In genomic region chr1:198694542-198694941, GRCh38 we compare ENCODE assay signal across 27 cellular contexts. TPM values are rescaled to one million over a fixed set of nuclear protein-coding genes. Genes with fewer than 3 reads are reported as not detected.
DNase-seq lines count a peak whose midpoint lies in the region; ATAC-seq and TF ChIP-seq lines count a peak whose summit lies in the region.
"Had no signal": no experiment of that assay in that cellular context is flagged by ENCODE, and none has a peak within 500 bp of the region (broad histone marks: within the 10 kb centered on the region; RNA-seq: fewer than 3 reads in every experiment).

No MANE protein-coding gene starts in this region.

- TF ChIP-seq RAD21 in SK-N-SH (IDR thresholded peaks at IDR 0.05; ENCODE audit: low read length), result no peak

- H3F3A ChIP-seq in SU-DHL-6 (ENCODE audit: insufficient read depth) (peaks cover 48% of the 10 kb centered on the region), SK-N-SH (replicated peaks; ENCODE audit: insufficient read depth) (no peaks in the 10 kb centered on the region)

- H3K9me2 ChIP-seq in SU-DHL-6 (replicated peaks; ENCODE audit: insufficient read depth, low read length), result no peaks in the 10 kb centered on the region
- H3K9me2 ChIP-seq in SK-N-SH, result no peaks in the 10 kb centered on the region

- no peak for TF ChIP-seq CTCF in SU-DHL-6 (IDR thresholded peaks at IDR 0.05; ENCODE audit: insufficient read depth, low read length, poor library complexity, severe bottlenecking)
- TF ChIP-seq CTCF in SK-N-SH (IDR thresholded peaks at IDR 0.05), result no peak

- POLR2A ChIA-PET in SK-N-SH (lab: Yijun Ruan, JAX), result no interaction called here

- no peaks in the 10 kb centered on the region for H3K27me3 Mint-ChIP-seq in stimulated activated naive CD8-positive, alpha-beta T cell treated with anti-CD3 and anti-CD28 coated beads, Interleukin-15, Interleukin-2, amounts not matched to agents 100 ng/mL and 50 ng/mL, for 24 hours
- H3K27me3 Mint-ChIP-seq in stimulated activated naive CD8-positive, alpha-beta T cell treated with anti-CD3 and anti-CD28 coated beads, Interleukin-15, amount 100 ng/mL, for 72 hours, result no peaks in the 10 kb centered on the region

- H3K9me3 Mint-ChIP-seq in stimulated activated naive CD8-positive, alpha-beta T cell treated with anti-CD3 and anti-CD28 coated beads, Interleukin-15, Interleukin-2, amounts not matched to agents 100 ng/mL and 50 ng/mL, for 24 hours, result no peaks in the 10 kb centered on the region
- no peaks in the 10 kb centered on the region for H3K9me3 Mint-ChIP-seq in stimulated activated naive CD8-positive, alpha-beta T cell treated with anti-CD3 and anti-CD28 coated beads, Interleukin-15, amount 100 ng/mL, for 72 hours
- H3K9me3 Mint-ChIP-seq: HFFc6, neural crest cell had no signal

- H2AFZ ChIP-seq in SU-DHL-6 (ENCODE audit: low read depth, low read length, severe bottlenecking) (no peak overlapping the region), SK-N-SH (ENCODE audit: low read depth) (no peak overlapping the region)
- H2AFZ ChIP-seq: GM23248 had no signal

- H3K4me2 ChIP-seq in SU-DHL-6 (ENCODE audit: low read depth, low read length, poor library complexity, severe bottlenecking) (peak overlapping the region; percentile 49), SK-N-SH (no peak overlapping the region)
- H3K4me2 ChIP-seq: BLaER1 treated with 17β-estradiol and CSF1 and Interleukin-3, amounts not matched to agents 10 nM and 100 nM had no signal

- H3K36me3 ChIP-seq in SU-DHL-6 (ENCODE audit: low read length), result peaks cover 63% of the 10 kb centered on the region
- H3K36me3 ChIP-seq in effector memory CD4-positive, alpha-beta T cell (ENCODE audit: control insufficient read depth, insufficient read depth, low read length), result peaks cover 49% of the 10 kb centered on the region
- no peaks in the 10 kb centered on the region for H3K36me3 ChIP-seq in SK-N-SH (replicated peaks in 1 of 2; ENCODE audit: control insufficient read depth in 1 of 2, insufficient read depth in 2 of 2, low read length in 1 of 2)
- H3K36me3 ChIP-seq: lower lobe of right lung, Peyer's patch had no signal

- no peak for DNase-seq in stimulated activated naive CD8-positive, alpha-beta T cell treated with anti-CD3 and anti-CD28 coated beads, Interleukin-15, Interleukin-2, amounts not matched to agents 100 U/mL and 50 U/mL, for 24 hours
- DNase-seq in effector memory CD4-positive, alpha-beta T cell, result no peak
- DNase-seq in stimulated activated naive CD8-positive, alpha-beta T cell treated with anti-CD3 and anti-CD28 coated beads, Interleukin-15, amount 100 ng/mL, for 72 hours, result no peak
- no peak for DNase-seq in SK-N-SH
- DNase-seq: activated T-cell treated with anti-CD3 and anti-CD28 coated beads, Interleukin-2, amount 50 U/mL, for 48 hours; body of pancreas; GM23248; HFFc6; KG1; kidney glomerular epithelial cell; lower lobe of right lung; MM.1S; NCI-H2081; NCI-H2227 treated with DMSO at 0.1 percent for 48 hours; NCI-H526 treated with DMSO at 0.1 percent for 48 hours; Peyer's patch; posterior cingulate gyrus; right cardiac atrium; SHP77 treated with DMSO at 0.1 percent for 48 hours; stimulated activated CD4-positive, alpha-beta T cell treated with anti-CD3 and anti-CD28 coated beads, Interleukin-2, amount 100 ng/mL, for 48 hours; T-helper 1 cell had no signal

- H3K27me3 ChIP-seq in SU-DHL-6 (ENCODE audit: low read length) (no peaks in the 10 kb centered on the region), SK-N-SH (ENCODE audit: insufficient read depth) (no peaks in the 10 kb centered on the region)
- H3K27me3 ChIP-seq in effector memory CD4-positive, alpha-beta T cell (replicated peaks; ENCODE audit: control insufficient read depth, insufficient read depth, low read length, poor library complexity, severe bottlenecking), result no peaks in the 10 kb centered on the region
- H3K27me3 ChIP-seq: BLaER1 treated with 17β-estradiol and CSF1 and Interleukin-3, amounts not matched to agents 10 nM and 100 nM; body of pancreas; Peyer's patch had no signal

- CTCF ChIA-PET in SK-N-SH (lab: Yijun Ruan, JAX), result no interaction called here

- H3K27ac Mint-ChIP-seq in stimulated activated naive CD8-positive, alpha-beta T cell treated with anti-CD3 and anti-CD28 coated beads, Interleukin-15, Interleukin-2, amounts not matched to agents 100 ng/mL and 50 ng/mL, for 24 hours, result peak overlapping the region; percentile 87
- H3K27ac Mint-ChIP-seq in stimulated activated naive CD8-positive, alpha-beta T cell treated with anti-CD3 and anti-CD28 coated beads, Interleukin-15, amount 100 ng/mL, for 72 hours, result peak overlapping the region; percentile 13 to 67
- H3K27ac Mint-ChIP-seq: HFFc6 had no signal

- H3K4me3 ChIP-seq in SU-DHL-6 (ENCODE audit: insufficient read depth, low read length, poor library complexity, severe bottlenecking) (no peak overlapping the region), SK-N-SH (ENCODE audit: low read depth in 2 of 2, low read length in 1 of 2) (no peak overlapping the region)
- H3K4me3 ChIP-seq in effector memory CD4-positive, alpha-beta T cell (ENCODE audit: insufficient read depth, low read depth, low read length, poor library complexity, severe bottlenecking), result no peak overlapping the region
- H3K4me3 ChIP-seq: BLaER1 treated with 17β-estradiol and CSF1 and Interleukin-3, amounts not matched to agents 10 nM and 100 nM; body of pancreas; GM23248; lower lobe of right lung; Peyer's patch had no signal

- H4K20me1 ChIP-seq in SU-DHL-6 (ENCODE audit: low read depth, low read length) (no peaks in the 10 kb centered on the region), SK-N-SH (ENCODE audit: insufficient read depth) (no peaks in the 10 kb centered on the region)

- WGBS in SK-N-SH (ENCODE audit: low lambda C conversion rate), result 89% methylated on average over 1 of the region's 1 CpG

- H3K36me3 Mint-ChIP-seq in stimulated activated naive CD8-positive, alpha-beta T cell treated with anti-CD3 and anti-CD28 coated beads, Interleukin-15, Interleukin-2, amounts not matched to agents 100 ng/mL and 50 ng/mL, for 24 hours (ENCODE audit: low read depth), result peaks cover 80% of the 10 kb centered on the region

- H3K4me3 Mint-ChIP-seq in stimulated activated naive CD8-positive, alpha-beta T cell treated with anti-CD3 and anti-CD28 coated beads, Interleukin-15, Interleukin-2, amounts not matched to agents 100 ng/mL and 50 ng/mL, for 24 hours, result no peak overlapping the region
- no peak overlapping the region for H3K4me3 Mint-ChIP-seq in stimulated activated naive CD8-positive, alpha-beta T cell treated with anti-CD3 and anti-CD28 coated beads, Interleukin-15, amount 100 ng/mL, for 72 hours
- H3K4me3 Mint-ChIP-seq: HFFc6, neural crest cell had no signal

- no peak overlapping the region for H3K9ac ChIP-seq in SU-DHL-6 (ENCODE audit: low read length)
- no peak overlapping the region for H3K9ac ChIP-seq in SK-N-SH
- H3K9ac ChIP-seq: BLaER1 treated with 17β-estradiol and CSF1 and Interleukin-3, amounts not matched to agents 10 nM and 100 nM; GM23248 had no signal

- H3K79me2 ChIP-seq in SU-DHL-6 (ENCODE audit: insufficient read depth, low read length) (peaks cover 72% of the 10 kb centered on the region), SK-N-SH (ENCODE audit: insufficient read depth) (no peaks in the 10 kb centered on the region)

- TF ChIP-seq EP300 in SK-N-SH (IDR thresholded peaks at IDR 0.05; ENCODE audit: borderline replicate concordance in 1 of 2, low read depth in 1 of 2, low read length in 1 of 2), result no peak

- H3K4me1 Mint-ChIP-seq in stimulated activated naive CD8-positive, alpha-beta T cell treated with anti-CD3 and anti-CD28 coated beads, Interleukin-15, Interleukin-2, amounts not matched to agents 100 ng/mL and 50 ng/mL, for 24 hours (ENCODE audit: low read depth), result peaks cover 88% of the 10 kb centered on the region
- peaks cover 81% of the 10 kb centered on the region for H3K4me1 Mint-ChIP-seq in stimulated activated naive CD8-positive, alpha-beta T cell treated with anti-CD3 and anti-CD28 coated beads, Interleukin-15, amount 100 ng/mL, for 72 hours

- no peak for TF ChIP-seq POLR2A in GM18505 (IDR thresholded peaks at IDR 0.05; ENCODE audit: borderline replicate concordance, extremely low read depth, insufficient read depth, insufficient read length)

- H3K27ac ChIP-seq in SU-DHL-6 (ENCODE audit: low read depth, low read length), result peak overlapping the region; percentile 16
- H3K27ac ChIP-seq in effector memory CD4-positive, alpha-beta T cell (ENCODE audit: insufficient read depth, low read length, poor library complexity, severe bottlenecking), result peak overlapping the region; percentile 21
- no peak overlapping the region for H3K27ac ChIP-seq in SK-N-SH (ENCODE audit: low read depth in 2 of 2, low read length in 1 of 2)
- H3K27ac ChIP-seq: BLaER1 treated with 17β-estradiol and CSF1 and Interleukin-3, amounts not matched to agents 10 nM and 100 nM; body of pancreas; GM23248; lower lobe of right lung had no signal

- no peaks in the 10 kb centered on the region for H3K9me3 ChIP-seq in SU-DHL-6 (ENCODE audit: insufficient read depth, low read length)
- no peaks in the 10 kb centered on the region for H3K9me3 ChIP-seq in effector memory CD4-positive, alpha-beta T cell (ENCODE audit: control insufficient read depth, low read length)
- no peaks in the 10 kb centered on the region for H3K9me3 ChIP-seq in SK-N-SH
- H3K9me3 ChIP-seq: BLaER1 treated with 17β-estradiol and CSF1 and Interleukin-3, amounts not matched to agents 10 nM and 100 nM; body of pancreas; lower lobe of right lung; Peyer's patch had no signal

- ATAC-seq in stimulated activated naive CD8-positive, alpha-beta T cell treated with anti-CD3 and anti-CD28 coated beads, Interleukin-15, Interleukin-2, amounts not matched to agents 100 U/mL and 50 U/mL, for 24 hours, result no peak
- no peak for ATAC-seq in stimulated activated naive CD8-positive, alpha-beta T cell treated with anti-CD3 and anti-CD28 coated beads, Interleukin-15, amount 100 ng/mL, for 72 hours
- ATAC-seq in GM18870 (IDR thresholded peaks at IDR 0.05; ENCODE audit: unreplicated experiment) (no peak), GM18505 (IDR thresholded peaks at IDR 0.05; ENCODE audit: unreplicated experiment) (no peak)
- ATAC-seq: body of pancreas, lower lobe of right lung, right cardiac atrium had no signal

- H3K4me1 ChIP-seq in effector memory CD4-positive, alpha-beta T cell (ENCODE audit: control insufficient read depth, insufficient read depth, low read length, poor library complexity, severe bottlenecking), result peaks cover 40% of the 10 kb centered on the region
- no peaks in the 10 kb centered on the region; a peak in 2 of 4 replicates for H3K4me1 ChIP-seq in SK-N-SH (ENCODE audit: control insufficient read depth in 1 of 2, insufficient read depth in 2 of 2, low read depth in 1 of 2, low read length in 1 of 2)

TF ChIP-seq in SK-N-SH, 30 proteins besides CTCF, POLR2A, EP300 and RAD21 (continues in another document):
- TF ChIP-seq ELF1 (IDR thresholded peaks at IDR 0.05) (no peak), JUND (IDR thresholded peaks at IDR 0.05) (no peak), TEAD4 (IDR thresholded peaks at IDR 0.05; ENCODE audit: borderline replicate concordance, insufficient read depth) (no peak), NFIC (IDR thresholded peaks at IDR 0.05; ENCODE audit: borderline replicate concordance) (no peak), SMC3 (IDR thresholded peaks at IDR 0.05; ENCODE audit: low read depth, low read length) (no peak), RCOR1 (IDR thresholded peaks at IDR 0.05; ENCODE audit: low read length) (no peak)

RNA-seq across cellular contexts. Expression of gene PTPRC, which starts 55.7 kb away (rescaled TPM):
- polyA plus RNA-seq in SK-N-SH (2012; rRNA removed), result 0.03 and 0.11 TPM in 2 replicates
- polyA plus RNA-seq in SK-N-SH (2012; cell fraction: cytosol; rRNA removed), result 0.05 and 0.06 TPM in 2 replicates
- 0.10 TPM in 1 of 2 replicates, not detected in the other for polyA plus RNA-seq in SK-N-SH (2012; cell fraction: nucleus; rRNA removed)

Comparison
In these comparisons a context has a peak if more than half of its experiments do, and no peak if none do; other contexts are left out.
1. H3K27ac ChIP-seq: peak in SU-DHL-6 (single experiment) and effector memory CD4-positive, alpha-beta T cell (single experiment); none in SK-N-SH (0 of 2).